Comparison of ENCODE assay signal across 24 cellular contexts in the genomic region with DNA sequence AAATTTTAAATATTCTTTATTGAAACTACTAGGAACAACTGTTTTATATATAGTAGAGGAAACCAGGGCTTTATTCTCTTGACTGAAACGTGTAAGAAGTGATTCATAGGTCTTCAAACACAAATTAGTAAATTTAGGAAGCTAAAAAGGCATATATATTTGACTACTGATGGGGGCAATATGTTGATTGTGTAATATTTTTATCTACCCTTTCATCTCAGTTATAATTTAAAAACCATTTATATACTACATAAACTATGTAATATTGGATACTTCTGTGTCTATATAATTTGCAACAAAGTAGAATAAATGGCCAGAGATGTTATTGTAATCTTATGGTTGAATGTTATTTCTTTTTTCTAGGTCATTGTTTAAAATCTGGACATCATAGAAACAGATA.
DNase-seq lines count a peak whose midpoint lies in the region; ATAC-seq, FAIRE-seq and TF ChIP-seq lines count a peak whose summit lies in the region.
"Had no signal": no experiment of that assay in that cellular context is flagged by ENCODE, and none has a peak within 500 bp of the region (broad histone marks: within the 10 kb centered on the region; RNA-seq: fewer than 3 reads in every experiment).

No MANE protein-coding gene starts in this region.

- dilution Hi-C loops in IMR-90 (cut with HindIII; ENCODE audit: low sequenced_read_pairs, unreplicated experiment), result no loop called here

- H3K27me3 ChIP-seq in IMR-90 (ENCODE audit: control insufficient read depth, insufficient read depth, low read length), result no peaks in the 10 kb centered on the region
- H3K27me3 ChIP-seq in K562 (ENCODE audit: control insufficient read depth in 2 of 2, insufficient read depth in 2 of 2, low read length in 2 of 2), result no peaks in the 10 kb centered on the region
- no peaks in the 10 kb centered on the region for H3K27me3 ChIP-seq in trophoblast cell (ENCODE audit: insufficient read depth, low read length)
- no peaks in the 10 kb centered on the region for H3K27me3 ChIP-seq in naive thymus-derived CD4-positive, alpha-beta T cell (ENCODE audit: control insufficient read depth in 2 of 2, insufficient read depth in 2 of 2, low read length in 2 of 2)
- H3K27me3 ChIP-seq in CD4-positive, alpha-beta memory T cell (ENCODE audit: insufficient read depth, low read length), result no peaks in the 10 kb centered on the region
- H3K27me3 ChIP-seq: BE2C; BLaER1 treated with 17β-estradiol and CSF1 and Interleukin-3, amounts not matched to agents 10 nM and 100 nM had no signal

- H3K36me3 Mint-ChIP-seq in naive thymus-derived CD4-positive, alpha-beta T cell, result peaks cover 4 to 26% (median 17%) of the 10 kb centered on the region in 5 donors
- H3K36me3 Mint-ChIP-seq in CD4-positive, alpha-beta memory T cell, result peaks cover 10 to 28% of the 10 kb centered on the region in 2 donors

- CTCF ChIA-PET in IMR-90 (lab: Yijun Ruan, JAX) (no interaction called here), K562 (lab: Yijun Ruan, JAX; ENCODE audit: low intra/inter-chr PET ratio) (no interaction called here), RWPE1 (lab: Yijun Ruan, JAX) (interaction anchor here (0.6 kb wide), 1 partner anchor 266 kb away, joined by 3 read pairs; no protein-coding TSS in a partner anchor)
- CTCF ChIA-PET in naive thymus-derived CD4-positive, alpha-beta T cell (lab: Charles Lee), result no interaction called here
- CTCF ChIA-PET in CD4-positive, alpha-beta memory T cell (lab: Charles Lee; ENCODE audit: partially characterized antibody), result no interaction called here

- H3K79me1 ChIP-seq in IMR-90 (ENCODE audit: low read depth in 1 of 2, low read length in 2 of 2) (no peaks in the 10 kb centered on the region), trophoblast cell (ENCODE audit: low read length) (no peaks in the 10 kb centered on the region)

- H3K27ac ChIP-seq in IMR-90 (ENCODE audit: insufficient read depth, low read length), result no peak overlapping the region
- H3K27ac ChIP-seq in K562 (ENCODE audit: extremely low read depth, low read depth, low read length), result no peak overlapping the region
- H3K27ac ChIP-seq in trophoblast cell (ENCODE audit: low read depth, low read length), result no peak overlapping the region
- no peak overlapping the region for H3K27ac ChIP-seq in RWPE1
- no peak overlapping the region for H3K27ac ChIP-seq in naive thymus-derived CD4-positive, alpha-beta T cell (ENCODE audit: low read depth, low read length)
- no peak overlapping the region for H3K27ac ChIP-seq in CD4-positive, alpha-beta memory T cell (ENCODE audit: low read depth, low read length)
- H3K27ac ChIP-seq: A549; BLaER1 treated with 17β-estradiol and CSF1 and Interleukin-3, amounts not matched to agents 10 nM and 100 nM had no signal

- H4K8ac ChIP-seq in IMR-90 (ENCODE audit: low read depth in 2 of 2, low read length in 2 of 2) (no peak overlapping the region), trophoblast cell (ENCODE audit: low read depth, low read length) (no peak overlapping the region)

- BruUV-seq in IMR-90 (replicated peaks; lab: Mats Ljungman, UMichigan) (no TSS peak), K562 (replicated peaks; lab: Mats Ljungman, UMichigan) (no TSS peak)

- in situ Hi-C loops in IMR-90 (cut with MboI; ENCODE audit: low sequenced_read_pairs), result no loop called here
- in situ Hi-C loops in K562 (cut with MboI), result no loop called here

- H2AK5ac ChIP-seq in IMR-90 (ENCODE audit: low read depth, low read length) (no peak overlapping the region), trophoblast cell (ENCODE audit: low read length) (no peak overlapping the region)

- no peak overlapping the region for H3K4me3 Mint-ChIP-seq in naive thymus-derived CD4-positive, alpha-beta T cell
- H3K4me3 Mint-ChIP-seq in CD4-positive, alpha-beta memory T cell, result no peak overlapping the region
- H3K4me3 Mint-ChIP-seq: CD14-positive monocyte; CD4-positive, alpha-beta T cell; HFFc6 had no signal

- H3K4me2 ChIP-seq in IMR-90 (ENCODE audit: low read depth, low read length) (no peak overlapping the region), K562 (ENCODE audit: insufficient read depth, low read length) (no peak overlapping the region), trophoblast cell (ENCODE audit: low read length) (no peak overlapping the region)
- H3K4me2 ChIP-seq: A549; BLaER1 treated with 17β-estradiol and CSF1 and Interleukin-3, amounts not matched to agents 10 nM and 100 nM had no signal

- no peak overlapping the region for H2BK5ac ChIP-seq in IMR-90 (ENCODE audit: low read depth, low read length, poor library complexity, severe bottlenecking)
- no peak overlapping the region for H2BK5ac ChIP-seq in trophoblast cell (ENCODE audit: low read depth, low read length, poor library complexity)

- H3K9me1 ChIP-seq in IMR-90 (ENCODE audit: insufficient read depth, low read length) (no peaks in the 10 kb centered on the region), K562 (ENCODE audit: control insufficient read depth, insufficient read depth, low read length) (no peaks in the 10 kb centered on the region)

- FAIRE-seq in K562 (lab: Jason Lieb, UNC) (no peak), islet of Langerhans (lab: Jason Lieb, UNC) (peak; percentile 55)
- FAIRE-seq: A549, GM18507 had no signal

- no peak overlapping the region for H4K5ac ChIP-seq in IMR-90 (ENCODE audit: low read depth, low read length)

- H3K18ac ChIP-seq in IMR-90 (ENCODE audit: low read depth, low read length) (no peak overlapping the region), trophoblast cell (ENCODE audit: low read length) (no peak overlapping the region)

- H3K23ac ChIP-seq in IMR-90 (ENCODE audit: low read depth, low read length) (no peak overlapping the region), trophoblast cell (ENCODE audit: low read length) (no peak overlapping the region)

- H3K4me3 ChIP-seq in IMR-90 (ENCODE audit: insufficient read depth, low read depth, low read length) (no peak overlapping the region), K562 (no peak overlapping the region), trophoblast cell (ENCODE audit: low read depth, low read length) (no peak overlapping the region)
- H3K4me3 ChIP-seq in naive thymus-derived CD4-positive, alpha-beta T cell (ENCODE audit: low read length), result no peak overlapping the region
- H3K4me3 ChIP-seq in CD4-positive, alpha-beta memory T cell (ENCODE audit: low read length in 2 of 2), result no peak overlapping the region
- H3K4me3 ChIP-seq: A549; BLaER1 treated with 17β-estradiol and CSF1 and Interleukin-3, amounts not matched to agents 10 nM and 100 nM; HAP-1 had no signal

- WGBS in IMR-90 (ENCODE audit: extremely low coverage in 2 of 2, insufficient read length in 1 of 2), 2 experiments, result no CpG with 5 or more reads among the region's 1 CpG
- 13% methylated on average over 1 of the region's 1 CpG for WGBS in K562 (ENCODE audit: insufficient coverage, low coverage, missing lambda C conversion rate)
- no CpG with 5 or more reads among the region's 1 CpG for WGBS in trophoblast cell (ENCODE audit: extremely low coverage, insufficient coverage, insufficient read length)

- H4K12ac ChIP-seq in trophoblast cell (ENCODE audit: low read depth, low read length), result no peak overlapping the region

- H4K20me1 ChIP-seq in IMR-90 (ENCODE audit: insufficient read depth, low read length) (no peaks in the 10 kb centered on the region), K562 (replicated peaks; ENCODE audit: control insufficient read depth, insufficient read depth, low read length) (no peaks in the 10 kb centered on the region)
- H4K20me1 ChIP-seq: BLaER1 treated with 17β-estradiol and CSF1 and Interleukin-3, amounts not matched to agents 10 nM and 100 nM had no signal

- TF ChIP-seq EP300 in K562 (IDR thresholded peaks at IDR 0.05; ENCODE audit: low read length), result no peak

- no peak overlapping the region for H2BK12ac ChIP-seq in trophoblast cell (ENCODE audit: low read length)

- H4K91ac ChIP-seq in IMR-90 (ENCODE audit: insufficient read depth, low read depth, low read length) (no peak overlapping the region), trophoblast cell (ENCODE audit: low read depth, low read length) (no peak overlapping the region)

- ATAC-seq in IMR-90 (ENCODE audit: low read depth), result no peak
- no peak for ATAC-seq in K562
- ATAC-seq in naive thymus-derived CD4-positive, alpha-beta T cell, result no peak
- ATAC-seq: A549 had no signal

- no peak overlapping the region for H3K14ac ChIP-seq in IMR-90 (replicated peaks; ENCODE audit: low read depth, low read length)
- no peak overlapping the region for H3K14ac ChIP-seq in trophoblast cell (ENCODE audit: low read length)

- H2BK15ac ChIP-seq in IMR-90 (ENCODE audit: low read depth, low read length), result no peak overlapping the region

- intact Hi-C loops in IMR-90 (cut with micrococcal nuclease) (no loop called here), K562 (cut with micrococcal nuclease) (no loop called here)
- intact Hi-C loops in naive thymus-derived CD4-positive, alpha-beta T cell (cut with micrococcal nuclease), result no loop called here
- intact Hi-C loops in CD4-positive, alpha-beta memory T cell (cut with micrococcal nuclease), result no loop called here

- TF ChIP-seq RAD21 in IMR-90 (IDR thresholded peaks at IDR 0.05; ENCODE audit: low read length) (no peak), K562 (CRISPR knock-in tag; conservative IDR thresholded peaks at IDR 0.05 in 1 of 2, IDR thresholded peaks at IDR 0.05 in 1 of 2) (no peak)

- no peaks in the 10 kb centered on the region for H3K4me1 ChIP-seq in IMR-90 (ENCODE audit: control insufficient read depth, insufficient read depth, low read length)
- no peaks in the 10 kb centered on the region for H3K4me1 ChIP-seq in K562 (replicated peaks in 1 of 2; ENCODE audit: control insufficient read depth in 2 of 2, insufficient read depth in 2 of 2, low read length in 2 of 2)
- no peaks in the 10 kb centered on the region for H3K4me1 ChIP-seq in trophoblast cell (ENCODE audit: control insufficient read depth in 1 of 2, insufficient read depth in 2 of 2, low read length in 2 of 2)
- no peaks in the 10 kb centered on the region for H3K4me1 ChIP-seq in naive thymus-derived CD4-positive, alpha-beta T cell (ENCODE audit: control insufficient read depth in 2 of 2, insufficient read depth in 2 of 2, low read length in 2 of 2)
- H3K4me1 ChIP-seq in CD4-positive, alpha-beta memory T cell (ENCODE audit: insufficient read depth, low read length), result no peaks in the 10 kb centered on the region
- H3K4me1 ChIP-seq: A549, BE2C had no signal

- no peaks in the 10 kb centered on the region for H3K9me3 ChIP-seq in IMR-90 (ENCODE audit: control insufficient read depth, insufficient read depth, low read length)
- no peaks in the 10 kb centered on the region for H3K9me3 ChIP-seq in K562 (replicated peaks; ENCODE audit: control insufficient read depth, insufficient read depth, low read depth, low read length)
- no peaks in the 10 kb centered on the region for H3K9me3 ChIP-seq in trophoblast cell (ENCODE audit: insufficient read depth, low read depth, low read length)
- H3K9me3 ChIP-seq in naive thymus-derived CD4-positive, alpha-beta T cell (ENCODE audit: control insufficient read depth in 2 of 3, low read length in 3 of 3), result no peaks in the 10 kb centered on the region
- H3K9me3 ChIP-seq in CD4-positive, alpha-beta memory T cell (ENCODE audit: control insufficient read depth in 1 of 2, low read length in 2 of 2), result no peaks in the 10 kb centered on the region
- H3K9me3 ChIP-seq: A549, BE2C, HAP-1 had no signal

- no peaks in the 10 kb centered on the region for H3K27me3 Mint-ChIP-seq in naive thymus-derived CD4-positive, alpha-beta T cell
- no peaks in the 10 kb centered on the region for H3K27me3 Mint-ChIP-seq in CD4-positive, alpha-beta memory T cell
- H3K27me3 Mint-ChIP-seq: CD4-positive, alpha-beta T cell had no signal

- TF ChIP-seq POLR2A in IMR-90 (IDR thresholded peaks at IDR 0.05; ENCODE audit: low read depth, low read length) (no peak), K562 (conservative IDR thresholded peaks at IDR 0.05) (no peak)

- H3K4ac ChIP-seq in IMR-90 (ENCODE audit: low read depth, low read length) (no peak overlapping the region), trophoblast cell (ENCODE audit: low read depth, low read length) (no peak overlapping the region)

- H2AFZ ChIP-seq in IMR-90 (replicated peaks; ENCODE audit: low read length, poor library complexity) (no peak overlapping the region), K562 (ENCODE audit: low read depth, low read length) (no peak overlapping the region), trophoblast cell (ENCODE audit: insufficient read depth, low read length, poor library complexity) (no peak overlapping the region)

- H3K9me3 Mint-ChIP-seq in naive thymus-derived CD4-positive, alpha-beta T cell, result peaks cover 0 to 4% (median 0%) of the 10 kb centered on the region in 11 donors
- no peaks in the 10 kb centered on the region for H3K9me3 Mint-ChIP-seq in CD4-positive, alpha-beta memory T cell
- H3K9me3 Mint-ChIP-seq: CD14-positive monocyte; CD4-positive, alpha-beta T cell; HFFc6 had no signal

- no peak overlapping the region for H3K56ac ChIP-seq in IMR-90 (ENCODE audit: extremely low read depth, insufficient read depth, low read length)

- TF ChIP-seq CTCF in IMR-90 (conservative IDR thresholded peaks at IDR 0.05; ENCODE audit: low read depth, low read length) (no peak), K562 (IDR thresholded peaks at IDR 0.05 in 2 of 3, conservative IDR thresholded peaks at IDR 0.05 in 1 of 3; ENCODE audit: insufficient read depth in 2 of 3, low read depth in 1 of 3, low read length in 3 of 3) (no peak), RWPE1 (conservative IDR thresholded peaks at IDR 0.05; ENCODE audit: low read depth) (no peak)

- no peak for DNase-seq in IMR-90
- no peak for DNase-seq in K562 (ENCODE audit: extremely low read depth in 1 of 4, low spot score in 3 of 4)
- DNase-seq in trophoblast cell, result no peak
- DNase-seq in RWPE1 (ENCODE audit: low spot score), result no peak
- DNase-seq in naive thymus-derived CD4-positive, alpha-beta T cell, result no peak
- no peak for DNase-seq in CD4-positive, alpha-beta memory T cell
- DNase-seq: 8988T; ACHN; AML-193; BE2C; Calu3; CD4-positive, alpha-beta T cell; COR-L47; DMS53; DMS79 treated with DMSO at 0.1 percent for 48 hours; GF-D8; GOT3; HFFc6 had no signal

- no peak overlapping the region for H3K9ac ChIP-seq in IMR-90 (ENCODE audit: low read depth, low read length)
- no peak overlapping the region for H3K9ac ChIP-seq in K562 (ENCODE audit: insufficient read depth in 1 of 2, low read depth in 2 of 2, low read length in 2 of 2)
- no peak overlapping the region for H3K9ac ChIP-seq in trophoblast cell (ENCODE audit: low read length)
- H3K9ac ChIP-seq: BLaER1 treated with 17β-estradiol and CSF1 and Interleukin-3, amounts not matched to agents 10 nM and 100 nM had no signal

- H3K36me3 ChIP-seq in IMR-90 (ENCODE audit: control insufficient read depth, insufficient read depth, low read length), result no peaks in the 10 kb centered on the region
- no peaks in the 10 kb centered on the region for H3K36me3 ChIP-seq in K562 (ENCODE audit: control insufficient read depth, insufficient read depth, low read length)
- no peaks in the 10 kb centered on the region for H3K36me3 ChIP-seq in trophoblast cell (ENCODE audit: control insufficient read depth in 1 of 2, insufficient read depth in 2 of 2, low read length in 2 of 2)
- H3K36me3 ChIP-seq in naive thymus-derived CD4-positive, alpha-beta T cell (ENCODE audit: control insufficient read depth in 2 of 3, insufficient read depth in 3 of 3, low read length in 3 of 3), result no peaks in the 10 kb centered on the region
- H3K36me3 ChIP-seq in CD4-positive, alpha-beta memory T cell (ENCODE audit: insufficient read depth, low read length), result no peaks in the 10 kb centered on the region
- H3K36me3 ChIP-seq: BE2C, HAP-1 had no signal

- no peak overlapping the region for H2BK20ac ChIP-seq in IMR-90 (ENCODE audit: low read depth, low read length)

- H2AK9ac ChIP-seq in IMR-90 (replicated peaks; ENCODE audit: low read depth, low read length, poor library complexity), result no peak overlapping the region

- POLR2A ChIA-PET in IMR-90 (lab: Charles Lee; ENCODE audit: unreplicated experiment), result interaction anchor here (0.6 kb wide), 1 partner anchor 41 kb away, joined by 15 read pairs; no protein-coding TSS in a partner anchor
- POLR2A ChIA-PET in K562 (lab: Yijun Ruan, JAX), result interaction anchor here (1.5 kb wide), 1 partner anchor 554 kb away, joined by 3 read pairs; a partner anchor contains a TSS
- POLR2A ChIA-PET in RWPE1 (lab: Yijun Ruan, JAX; ENCODE audit: low non-redundant PET), result no interaction called here
- POLR2A ChIA-PET in naive thymus-derived CD4-positive, alpha-beta T cell (lab: Charles Lee), result no interaction called here
- POLR2A ChIA-PET in CD4-positive, alpha-beta memory T cell (lab: Charles Lee; ENCODE audit: partially characterized antibody), result no interaction called here

- no peak overlapping the region for H2BK120ac ChIP-seq in IMR-90 (ENCODE audit: low read depth, low read length)
- H2BK120ac ChIP-seq in trophoblast cell (ENCODE audit: insufficient read depth, low read length, poor library complexity), result no peak overlapping the region

- H3K79me2 ChIP-seq in K562 (ENCODE audit: control insufficient read depth, insufficient read depth, low read length) (no peaks in the 10 kb centered on the region), trophoblast cell (ENCODE audit: control insufficient read depth, insufficient read depth, low read length, poor library complexity) (no peaks in the 10 kb centered on the region)

- H3K27ac Mint-ChIP-seq in naive thymus-derived CD4-positive, alpha-beta T cell, result no peak overlapping the region
- H3K27ac Mint-ChIP-seq in CD4-positive, alpha-beta memory T cell, result peak overlapping the region in 1 of 7 donors; percentile 15
- H3K27ac Mint-ChIP-seq: CD4-positive, alpha-beta T cell; HFFc6 had no signal

- peaks cover 0 to 4% (median 0%) of the 10 kb centered on the region in 7 donors for H3K4me1 Mint-ChIP-seq in naive thymus-derived CD4-positive, alpha-beta T cell
- peaks cover 0 to 5% (median 1%) of the 10 kb centered on the region in 4 donors for H3K4me1 Mint-ChIP-seq in CD4-positive, alpha-beta memory T cell
- H3K4me1 Mint-ChIP-seq: CD14-positive monocyte had no signal

Comparison
In these comparisons a context has a peak if more than half of its experiments do, and no peak if none do; other contexts are left out.
1. POLR2A ChIA-PET loops: an anchor here in IMR-90 (0.6 kb wide) and K562 (1.5 kb wide); none called in RWPE1, naive thymus-derived CD4-positive, alpha-beta T cell and CD4-positive, alpha-beta memory T cell.